In the genomic region with DNA sequence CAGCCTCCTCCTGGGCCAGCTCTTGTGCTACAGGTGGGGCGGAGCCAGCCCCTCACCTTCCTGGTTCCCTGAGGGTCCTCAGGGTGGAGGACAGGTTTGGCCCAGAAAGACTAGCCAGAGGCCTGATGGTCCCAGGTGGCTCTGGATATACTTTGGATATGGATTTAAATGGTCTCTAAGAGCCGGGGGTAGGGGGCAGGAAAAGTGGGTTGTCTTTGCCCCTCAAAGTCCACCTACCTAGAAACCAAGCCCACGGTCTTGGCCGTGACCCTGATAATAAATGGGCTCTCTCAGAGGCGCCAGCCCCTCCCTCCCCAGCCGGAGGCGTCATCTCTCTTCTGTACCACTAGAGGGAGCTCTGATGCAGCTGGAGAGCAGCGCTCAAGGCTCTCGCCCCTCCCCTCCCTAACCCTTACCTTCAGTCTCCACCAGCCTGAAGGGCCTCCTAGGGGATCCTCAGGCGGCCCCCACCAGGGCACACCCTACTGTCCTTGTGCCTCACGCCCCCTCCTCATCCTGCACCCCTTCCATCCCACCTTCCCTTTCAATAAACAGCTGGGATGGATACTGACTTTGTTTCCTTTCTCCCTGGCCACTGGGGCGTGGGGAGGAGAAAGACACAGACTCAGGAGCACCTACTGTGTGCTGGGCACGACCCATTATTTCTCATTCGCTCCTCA, we compare ENCODE assay signal across 8 cellular contexts. TPM values are rescaled to one million over a fixed set of nuclear protein-coding genes. Genes with fewer than 3 reads are reported as not detected.
DNase-seq lines count a peak whose midpoint lies in the region; ATAC-seq and TF ChIP-seq lines count a peak whose summit lies in the region.

No MANE protein-coding gene starts in this region.

- H3K36me3 ChIP-seq in smooth muscle cell (ENCODE audit: low read depth) = no peaks in the 10 kb centered on the region

- no peak overlapping the region for H3K27ac ChIP-seq in smooth muscle cell (ENCODE audit: low read depth)

- H3K4me2 ChIP-seq in smooth muscle cell = peak overlapping the region; percentile 29

- TF ChIP-seq CTCF in GM12865 (IDR thresholded peaks at IDR 0.05; ENCODE audit: insufficient read depth, low read depth, low read length, missing control alignments) (peak; percentile 95), smooth muscle cell (IDR thresholded peaks at IDR 0.05; ENCODE audit: borderline replicate concordance, insufficient read depth, poor library complexity, severe bottlenecking) (peak; percentile 92)

- ATAC-seq in HG02678 (IDR thresholded peaks at IDR 0.05; ENCODE audit: unreplicated experiment) = peak; percentile 96
- peak; percentile 97 to 100 (median 98) for ATAC-seq in T-cell (replicated peaks in 1 of 4)
- no peak for ATAC-seq in GM18520 (IDR thresholded peaks at IDR 0.05; ENCODE audit: unreplicated experiment)

- no peaks in the 10 kb centered on the region for H4K20me1 ChIP-seq in smooth muscle cell (ENCODE audit: low read depth)

- WGBS in smooth muscle cell (ENCODE audit: low lambda C conversion rate) = 24% methylated on average over 11 of the region's 14 CpGs

- no peak overlapping the region for H3K4me3 Mint-ChIP-seq in T-cell

- no peaks in the 10 kb centered on the region for H3K27me3 ChIP-seq in smooth muscle cell (ENCODE audit: low read depth)

- no peaks in the 10 kb centered on the region for H3K36me3 Mint-ChIP-seq in T-cell

- H2AFZ ChIP-seq in smooth muscle cell (ENCODE audit: low read depth) = no peak overlapping the region

- POLR2A ChIA-PET in T-cell (lab: Charles Lee) = no interaction called here

- DNase-seq in GM12865 (ENCODE audit: low read depth) (peak; percentile 86), NCI-H1694 treated with DMSO at 0.1 percent for 48 hours (lab: John Stamatoyannopoulos, UW) (peak; percentile 71), T-cell (peak; percentile 54 to 84 (median 72)), amygdala (lab: John Stamatoyannopoulos, UW) (peak in 47 of 56 donors; percentile 9 to 78 (median 52)), hepatic stellate cell (ENCODE audit: low spot score) (peak; percentile 89), smooth muscle cell (lab: John Stamatoyannopoulos, UW; ENCODE audit: unreplicated experiment) (no peak)

- H3K9me3 Mint-ChIP-seq in T-cell = no peaks in the 10 kb centered on the region

- CTCF ChIA-PET in T-cell (lab: Charles Lee) = interaction anchor here (0.5 to 1.9 kb wide), 9 partner anchors 77 to 313 kb away, joined by 3 to 14 read pairs (median 5); a partner anchor contains a TSS

- no peak overlapping the region for H3K27ac Mint-ChIP-seq in T-cell

- no peaks in the 10 kb centered on the region for H3K4me1 ChIP-seq in smooth muscle cell (ENCODE audit: low read depth)

- H3K27me3 Mint-ChIP-seq in T-cell = no peaks in the 10 kb centered on the region

- peaks cover 8% of the 10 kb centered on the region for H3F3A ChIP-seq in smooth muscle cell (ENCODE audit: low read depth)

- peaks cover 2% of the 10 kb centered on the region for H3K79me2 ChIP-seq in smooth muscle cell (ENCODE audit: low read depth)

- no peak overlapping the region for H3K9ac ChIP-seq in smooth muscle cell (ENCODE audit: low read depth)

- peaks cover 3 to 5% (median 5%) of the 10 kb centered on the region in 3 donors for H3K4me1 Mint-ChIP-seq in T-cell

- H3K4me3 ChIP-seq in GM12865 (ENCODE audit: low read depth, low read length) = no peak overlapping the region
- no peak overlapping the region for H3K4me3 ChIP-seq in smooth muscle cell

- no peaks in the 10 kb centered on the region for H3K9me3 ChIP-seq in smooth muscle cell (replicated peaks; ENCODE audit: low read depth)

RNA-seq across cellular contexts. Expression of a gene that starts 7.5 kb away (rescaled TPM):
- 1 to 10 TPM in 4 of 5 donors, under 1 TPM in 1; 0.70 to 1.8 (median 1.3) TPM for total RNA-seq in T-cell
- total RNA-seq in smooth muscle cell = 31.5 and 50.1 TPM in 2 replicates
- 99.1 and 107 TPM in 2 replicates for polyA plus RNA-seq in smooth muscle cell

RNA-seq across cellular contexts. Expression of a gene that starts 26.1 kb away (rescaled TPM):
- total RNA-seq in T-cell (10 to 100 TPM in 3 of 5 donors, 1 to 10 TPM in 2; 3.2 to 19.2 (median 16.0) TPM), smooth muscle cell (18.6 and 21.2 TPM in 2 replicates)
- polyA plus RNA-seq in smooth muscle cell = 25.7 TPM in 2 replicates

RNA-seq across cellular contexts. Expression of a gene that starts 29.1 kb away (rescaled TPM):
- total RNA-seq in T-cell = 10 to 100 TPM in 4 of 5 donors, 1 to 10 TPM in 1; 7.3 to 14.9 (median 11.4) TPM
- 3.3 and 7.1 TPM in 2 replicates for total RNA-seq in smooth muscle cell
- 16.6 and 17.7 TPM in 2 replicates for polyA plus RNA-seq in smooth muscle cell

RNA-seq across cellular contexts. Expression of a gene that starts 53.7 kb away (rescaled TPM):
- total RNA-seq in T-cell (100 to 1,000 TPM in 3 of 5 donors, 10 to 100 TPM in 2; 87.0 to 110 (median 105) TPM), smooth muscle cell (43.0 and 49.2 TPM in 2 replicates)
- polyA plus RNA-seq in smooth muscle cell = 53.9 and 62.4 TPM in 2 replicates

RNA-seq across cellular contexts. Expression of a gene that starts 57.1 kb away (rescaled TPM):
- total RNA-seq in T-cell (10 to 100 TPM; 16.7 to 30.2 (median 27.3) TPM), smooth muscle cell (25.9 and 27.7 TPM in 2 replicates)
- 26.2 and 32.4 TPM in 2 replicates for polyA plus RNA-seq in smooth muscle cell

Comparison
In these comparisons a context has a peak if more than half of its experiments do, and no peak if none do; other contexts are left out.
1. RNA of a gene that starts 7.5 kb away (total RNA-seq): 31.5 to 50.1 TPM in smooth muscle cell; 0.70 to 1.8 TPM in T-cell; every median in the first group is over 10 times any median in the second.